Comparison of ENCODE assay signal across 9 cellular contexts in genomic region chrX:40877869-40878268, GRCh38.
DNase-seq lines count a peak whose midpoint lies in the region; ATAC-seq and TF ChIP-seq lines count a peak whose summit lies in the region.
"Had no signal": no experiment of that assay in that cellular context is flagged by ENCODE, and none has a peak within 500 bp of the region (broad histone marks: within the 10 kb centered on the region; RNA-seq: fewer than 3 reads in every experiment).

No MANE protein-coding gene starts in this region.

- H3K4me1 ChIP-seq in naive thymus-derived CD4-positive, alpha-beta T cell (ENCODE audit: control insufficient read depth in 2 of 2, insufficient read depth in 2 of 2, low read length in 2 of 2) = no peaks in the 10 kb centered on the region

- TF ChIP-seq CTCF in LNCaP clone FGC (IDR thresholded peaks at IDR 0.05; ENCODE audit: control insufficient read depth, extremely low read depth, insufficient read depth) (peak; percentile 16; the same call in 1 of the 2 replicates), cardiac fibroblast (IDR thresholded peaks at IDR 0.05; ENCODE audit: low read depth, low read length) (peak; percentile 34)

- H3K36me3 ChIP-seq in naive thymus-derived CD4-positive, alpha-beta T cell (ENCODE audit: control insufficient read depth in 2 of 3, insufficient read depth in 3 of 3, low read length in 3 of 3) = no peaks in the 10 kb centered on the region

- H3K36me3 Mint-ChIP-seq in naive thymus-derived CD4-positive, alpha-beta T cell = no peaks in the 10 kb centered on the region

- no peaks in the 10 kb centered on the region for H3K4me1 Mint-ChIP-seq in naive thymus-derived CD4-positive, alpha-beta T cell
- H3K4me1 Mint-ChIP-seq: IgD-negative memory B cell had no signal

- DNase-seq in DMS53 (lab: John Stamatoyannopoulos, UW) = peak; percentile 52
- no peak for DNase-seq in LNCaP clone FGC (ENCODE audit: low read depth)
- DNase-seq in cardiac fibroblast (ENCODE audit: low read depth in 2 of 2) = peak; percentile 36 to 54
- DNase-seq in naive thymus-derived CD4-positive, alpha-beta T cell = peak in 6 of 9 donors; percentile 11 to 46 (median 33)
- DNase-seq in NCI-H2029 treated with DMSO at 0.1 percent for 48 hours (lab: John Stamatoyannopoulos, UW) = no peak
- no peak for DNase-seq in nucleus accumbens (lab: John Stamatoyannopoulos, UW)
- no peak for DNase-seq in NK-92 treated with Interleukin-12 subunit alpha and Interleukin-12 subunit beta, amount 100 ng/mL, for 24 hours (lab: John Stamatoyannopoulos, UW)
- no peak for DNase-seq in NCI-H2227 (lab: John Stamatoyannopoulos, UW; ENCODE audit: unreplicated experiment)

- H3K27ac Mint-ChIP-seq in naive thymus-derived CD4-positive, alpha-beta T cell = no peak overlapping the region
- H3K27ac Mint-ChIP-seq: IgD-negative memory B cell had no signal

- CTCF ChIA-PET in naive thymus-derived CD4-positive, alpha-beta T cell (lab: Charles Lee) = interaction anchor here (0.6 to 5.0 kb wide), 7 partner anchors 55 to 269 kb away, joined by 3 to 49 read pairs (median 4); no protein-coding TSS in a partner anchor

- H3K4me3 Mint-ChIP-seq in naive thymus-derived CD4-positive, alpha-beta T cell = peak overlapping the region in 1 of 10 donors; percentile 9
- H3K4me3 Mint-ChIP-seq: IgD-negative memory B cell had no signal

- intact Hi-C loops in naive thymus-derived CD4-positive, alpha-beta T cell (cut with micrococcal nuclease) = loop anchor here (1.0 to 5.0 kb wide), 5 partner anchors 207 to 375 kb away; partner anchors contain the start of gene USP9X (in 1 of the 2)

- H3K27ac ChIP-seq in naive thymus-derived CD4-positive, alpha-beta T cell (ENCODE audit: low read depth, low read length) = no peak overlapping the region

- H3K4me3 ChIP-seq in LNCaP clone FGC (ENCODE audit: low read depth, low read length) = no peak overlapping the region
- H3K4me3 ChIP-seq in cardiac fibroblast (replicated peaks in 1 of 2; ENCODE audit: low read depth in 2 of 2, low read length in 2 of 2) = no peak overlapping the region
- H3K4me3 ChIP-seq in naive thymus-derived CD4-positive, alpha-beta T cell (ENCODE audit: low read length) = no peak overlapping the region

- H3K9me3 Mint-ChIP-seq in naive thymus-derived CD4-positive, alpha-beta T cell = no peaks in the 10 kb centered on the region
- H3K9me3 Mint-ChIP-seq: IgD-negative memory B cell had no signal

- ATAC-seq in naive thymus-derived CD4-positive, alpha-beta T cell = no peak

- no peaks in the 10 kb centered on the region for H3K9me3 ChIP-seq in naive thymus-derived CD4-positive, alpha-beta T cell (ENCODE audit: control insufficient read depth in 2 of 3, low read length in 3 of 3)

- peaks cover 0 to 4% (median 0%) of the 10 kb centered on the region in 5 donors for H3K27me3 Mint-ChIP-seq in naive thymus-derived CD4-positive, alpha-beta T cell

- no peaks in the 10 kb centered on the region for H3K27me3 ChIP-seq in naive thymus-derived CD4-positive, alpha-beta T cell (ENCODE audit: control insufficient read depth in 2 of 2, insufficient read depth in 2 of 2, low read length in 2 of 2)

- POLR2A ChIA-PET in naive thymus-derived CD4-positive, alpha-beta T cell (lab: Charles Lee) = interaction anchor here (0.6 to 0.8 kb wide), 2 partner anchors 237 to 275 kb away, joined by 4 to 5 read pairs; no protein-coding TSS in a partner anchor

Comparison
In these comparisons a context has a peak if more than half of its experiments do, and no peak if none do; other contexts are left out.
1. DNase-seq: peak in DMS53 (single experiment), cardiac fibroblast (2 of 2) and naive thymus-derived CD4-positive, alpha-beta T cell (6 of 9); none in LNCaP clone FGC (single experiment), NCI-H2029 treated with DMSO at 0.1 percent for 48 hours (single experiment), nucleus accumbens (0 of 56), NK-92 treated with Interleukin-12 subunit alpha and Interleukin-12 subunit beta, amount 100 ng/mL, for 24 hours (single experiment) and NCI-H2227 (single experiment).